ENCODE assay signal across 22 cellular contexts in genomic region chr3:193335031-193335430, GRCh38. TPM values are rescaled to one million over a fixed set of nuclear protein-coding genes. Genes with fewer than 3 reads are reported as not detected.
"Had no signal": no experiment of that assay in that cellular context is flagged by ENCODE, and none has a peak within 500 bp of the region (broad histone marks: within the 10 kb centered on the region; RNA-seq: fewer than 3 reads in every experiment).

No MANE protein-coding gene starts in this region.

- H3K9me3 ChIP-seq: esophagus squamous epithelium, neutrophil, pancreas, testis, upper lobe of right lung had no signal

- H3K4me3 ChIP-seq: esophagus squamous epithelium, pancreas, smooth muscle cell, testis, upper lobe of right lung had no signal

- H3K4me1 ChIP-seq: pancreas, upper lobe of right lung had no signal

- H3K36me3 ChIP-seq: esophagus squamous epithelium, neutrophil, pancreas, upper lobe of right lung had no signal

- H3K4me2 ChIP-seq: smooth muscle cell had no signal

- ATAC-seq: activated CD8-positive, alpha-beta T cell treated with anti-CD3 and anti-CD28 coated beads, Interleukin-2, amount 10 ng/mL, durations not matched to agents 7 days and 5 days; activated T-cell treated with anti-CD3 and anti-CD28 coated beads, Interleukin-2, amount 50 U/mL, for 4 hours; left cardiac atrium; natural killer cell; pancreas; sciatic nerve; stimulated activated memory B cell treated with anti-CD40 and anti-IgM and Interleukin-4, amounts not matched to agents 10 μg/mL and 1 μg/mL and 100 μg/mL, for 72 hours; upper lobe of right lung had no signal

- DNase-seq: activated CD4-positive, alpha-beta T cell treated with anti-CD3 and anti-CD28 coated beads, Interleukin-2, amount 10 ng/mL, durations not matched to agents 7 days and 5 days; activated CD8-positive, alpha-beta T cell treated with anti-CD3 and anti-CD28 coated beads, Interleukin-2, amount 10 ng/mL, durations not matched to agents 7 days and 5 days; activated naive CD4-positive, alpha-beta T cell treated with anti-CD3 and anti-CD28 coated beads, Interleukin-2, amount 50 U/mL, for 16 hours; activated T-cell treated with anti-CD3 and anti-CD28 coated beads, Interleukin-2, amount 50 U/mL, for 4 hours; aorta; effector CD4-positive, alpha-beta T cell; esophagus squamous epithelium; left cardiac atrium; natural killer cell; pancreas; stimulated activated CD4-positive, alpha-beta T cell treated with anti-CD3 and anti-CD28 coated beads, Interleukin-4, amount 100 ng/mL, for 24 hours; T1000; testis; upper lobe of right lung had no signal

- H3K27me3 ChIP-seq: neutrophil, pancreas, testis had no signal

- H3K27ac ChIP-seq: esophagus squamous epithelium, neutrophil, pancreas, testis, upper lobe of right lung had no signal

RNA-seq across cellular contexts. Expression of gene ATP13A5, which starts 43.5 kb away (rescaled TPM):
- total RNA-seq: activated CD4-positive, alpha-beta T cell treated with anti-CD3 and anti-CD28 coated beads, Interleukin-2, amount 10 ng/mL, durations not matched to agents 7 days and 5 days; activated CD8-positive, alpha-beta T cell treated with anti-CD3 and anti-CD28 coated beads, Interleukin-2, amount 10 ng/mL, durations not matched to agents 7 days and 5 days; activated T-cell treated with anti-CD3 and anti-CD28 coated beads, Interleukin-2, amount 50 U/mL, for 4 hours; aorta; glomerular endothelial cell; left cardiac atrium; mesenteric fat pad; natural killer cell; pulmonary artery endothelial cell; sciatic nerve; smooth muscle cell; T-helper 1 cell treated with Interleukin-12 subunit alpha and Interleukin-12 subunit beta and Interleukin-4 antibody, amounts not matched to agents 30 ng/mL and 1 ng/mL, for 36 hours had no signal
- polyA plus RNA-seq: aorta, smooth muscle cell had no signal
